25 cellular contexts compared by ENCODE assay signal in genomic region chr15:61196156-61196555, GRCh38.
"Had no signal": no experiment of that assay in that cellular context is flagged by ENCODE, and none has a peak within 500 bp of the region (broad histone marks: within the 10 kb centered on the region; RNA-seq: fewer than 3 reads in every experiment).

No MANE protein-coding gene starts in this region.

- H3K4me1 ChIP-seq: left lung, lower lobe of right lung, parathyroid adenoma, spleen, uterus had no signal

- H3K4me3 ChIP-seq: left lung, lower lobe of right lung, neural progenitor cell, right atrium auricular region, spleen, tibial nerve, uterus had no signal

- H3K4me2 ChIP-seq: neural progenitor cell had no signal

- ATAC-seq: left colon; left lung; lower lobe of right lung; natural killer cell; sciatic nerve; stimulated activated effector memory CD8-positive, alpha-beta T cell treated with anti-CD3 and anti-CD28 coated beads, Interleukin-12 subunit alpha, Interleukin-12 subunit beta, amount 100 ng/mL, for 72 hours; stimulated activated naive CD8-positive, alpha-beta T cell treated with anti-CD3 and anti-CD28 coated beads, Interleukin-15, amount 100 ng/mL, for 72 hours had no signal

- H3K9me3 ChIP-seq: left lung, lower lobe of right lung, neutrophil, right atrium auricular region, spleen, tibial nerve, uterus had no signal

- H3K27me3 ChIP-seq: left lung, neural progenitor cell, neutrophil, right atrium auricular region, spleen, tibial nerve, uterus had no signal

- DNase-seq: hippocampal formation; kidney; left colon; left lung; lower lobe of right lung; mammary epithelial cell; mesenchymal stem cell; naive B cell; natural killer cell; nephron progenitor cell; occipital lobe; small intestine; spleen; stimulated activated CD4-positive, alpha-beta T cell treated with anti-CD3 and anti-CD28 coated beads, Interleukin-4, amount 100 ng/mL, for 24 hours; stimulated activated naive CD4-positive, alpha-beta T cell; stimulated activated naive CD8-positive, alpha-beta T cell treated with anti-CD3 and anti-CD28 coated beads, Interleukin-15, amount 100 ng/mL, for 72 hours; substantia nigra; uterus had no signal

- H3K9ac ChIP-seq: neural progenitor cell, parathyroid adenoma had no signal

- H3K27ac ChIP-seq: left lung, lower lobe of right lung, neural progenitor cell, neutrophil, parathyroid adenoma, right atrium auricular region, spleen, tibial nerve, uterus had no signal

- H3K36me3 ChIP-seq: left lung, lower lobe of right lung, neural progenitor cell, neutrophil, right atrium auricular region, spleen, tibial nerve, uterus had no signal
